ENCODE assay signal across 9 cellular contexts in the genomic region with DNA sequence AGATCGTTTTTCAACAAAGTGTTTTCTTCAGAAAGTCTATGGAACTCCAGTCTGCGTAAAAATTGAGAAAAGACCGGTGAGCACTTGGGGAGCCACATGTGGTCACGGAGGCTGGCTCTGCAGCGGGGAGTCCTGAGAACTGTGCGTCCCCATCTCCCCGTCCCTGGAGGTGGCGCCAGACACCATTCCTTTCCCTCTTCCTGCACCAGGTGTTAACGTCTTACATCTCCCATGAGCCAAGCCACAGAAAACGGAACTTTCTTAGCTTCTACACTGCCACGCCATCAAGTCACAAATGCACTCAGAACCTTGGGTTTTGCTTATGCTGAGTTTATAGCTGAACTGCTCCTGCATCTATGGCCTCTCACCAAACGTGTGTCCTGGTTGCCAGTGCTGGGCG.
DNase-seq lines count a peak whose midpoint lies in the region; ATAC-seq, FAIRE-seq and TF ChIP-seq lines count a peak whose summit lies in the region.
"Had no signal": no experiment of that assay in that cellular context is flagged by ENCODE, and none has a peak within 500 bp of the region (broad histone marks: within the 10 kb centered on the region; RNA-seq: fewer than 3 reads in every experiment).

No MANE protein-coding gene starts in this region.

- H3K27me3 ChIP-seq in breast epithelium (no peaks in the 10 kb centered on the region), SK-N-SH (ENCODE audit: insufficient read depth) (no peaks in the 10 kb centered on the region), small intestine (ENCODE audit: control insufficient read depth in 2 of 2, insufficient read depth in 2 of 2, low read length in 2 of 2) (no peaks in the 10 kb centered on the region)

- BruUV-seq in MCF 10A (replicated peaks; lab: Mats Ljungman, UMichigan): no TSS peak

- H4K20me1 ChIP-seq in SK-N-SH (ENCODE audit: insufficient read depth): no peaks in the 10 kb centered on the region

- no peaks in the 10 kb centered on the region for H3K9me3 Mint-ChIP-seq in MCF 10A (ENCODE audit: unreplicated experiment)

- TF ChIP-seq POLR2A in breast epithelium (IDR thresholded peaks at IDR 0.05): no peak

- intact Hi-C loops in MCF 10A (cut with micrococcal nuclease) (no loop called here), breast epithelium (cut with DNase I; ENCODE audit: low total_unique reads) (no loop called here)

- H2AFZ ChIP-seq in SK-N-SH (ENCODE audit: low read depth): no peak overlapping the region

- no peak overlapping the region for H3K9ac ChIP-seq in SK-N-SH

- no peak overlapping the region for H3K27ac Mint-ChIP-seq in MCF 10A (ENCODE audit: low read depth, unreplicated experiment)

- DNase-seq in MCF 10A (ENCODE audit: unreplicated experiment) (peak; percentile 73), breast epithelium (ENCODE audit: low spot score in 2 of 2) (no peak), SK-N-SH (peak; percentile 62), choroid plexus epithelial cell (ENCODE audit: low read depth) (peak; percentile 61), small intestine (peak; percentile 51), GOT3 (lab: John Stamatoyannopoulos, UW) (no peak), anterior cingulate cortex (lab: John Stamatoyannopoulos, UW) (no peak)

- H3K27ac ChIP-seq in breast epithelium (no peak overlapping the region), SK-N-SH (ENCODE audit: low read depth in 2 of 2, low read length in 1 of 2) (no peak overlapping the region), small intestine (ENCODE audit: low read depth in 1 of 2, low read length in 1 of 2) (no peak overlapping the region)

- H3K27me3 Mint-ChIP-seq in MCF 10A (ENCODE audit: insufficient read depth, unreplicated experiment): no peaks in the 10 kb centered on the region

- no peaks in the 10 kb centered on the region for H3K4me1 Mint-ChIP-seq in MCF 10A (ENCODE audit: insufficient read depth, unreplicated experiment)

- no peaks in the 10 kb centered on the region for H3K4me1 ChIP-seq in breast epithelium
- peaks cover 0 to 7% of the 10 kb centered on the region in 2 experiments; a peak in 1 of 4 replicates for H3K4me1 ChIP-seq in SK-N-SH (ENCODE audit: control insufficient read depth in 1 of 2, insufficient read depth in 2 of 2, low read depth in 1 of 2, low read length in 1 of 2)
- H3K4me1 ChIP-seq in small intestine (ENCODE audit: control insufficient read depth in 2 of 2, insufficient read depth in 1 of 2, low read depth in 1 of 2, low read length in 1 of 2): no peaks in the 10 kb centered on the region

- no peaks in the 10 kb centered on the region for H3K9me2 ChIP-seq in SK-N-SH

- H3K9me3 ChIP-seq in breast epithelium (no peaks in the 10 kb centered on the region), SK-N-SH (no peaks in the 10 kb centered on the region), small intestine (ENCODE audit: control insufficient read depth, low read depth) (no peaks in the 10 kb centered on the region)

- POLR2A ChIA-PET in MCF 10A (lab: Yijun Ruan, JAX) (interaction anchor here (0.6 kb wide), 1 partner anchor 59 kb away, joined by 3 read pairs; no protein-coding TSS in a partner anchor), SK-N-SH (lab: Yijun Ruan, JAX) (no interaction called here)

- H3K36me3 ChIP-seq in breast epithelium (no peaks in the 10 kb centered on the region), SK-N-SH (replicated peaks in 1 of 2; ENCODE audit: control insufficient read depth in 1 of 2, insufficient read depth in 2 of 2, low read length in 1 of 2) (peaks cover 9 to 35% of the 10 kb centered on the region in 2 experiments), small intestine (ENCODE audit: control insufficient read depth in 2 of 2, insufficient read depth in 2 of 2, low read length in 2 of 2) (no peaks in the 10 kb centered on the region)

- H3K79me2 ChIP-seq in SK-N-SH (ENCODE audit: insufficient read depth): 0 out of 2 replicates have a peak, but pooled peaks cover 10% of the 10 kb centered on the region

- H3K36me3 Mint-ChIP-seq in MCF 10A (ENCODE audit: insufficient read depth, unreplicated experiment): no peaks in the 10 kb centered on the region

- 86% methylated on average over 13 of the region's 13 CpGs for WGBS in SK-N-SH (ENCODE audit: low lambda C conversion rate)
- 67 to 73% (median 72%) methylated on average over 13 of the region's 13 CpGs for WGBS in small intestine, 3 donors

- TF ChIP-seq RAD21 in SK-N-SH (IDR thresholded peaks at IDR 0.05; ENCODE audit: low read length): peak; percentile 64

- H3K4me3 ChIP-seq in breast epithelium (no peak overlapping the region), SK-N-SH (ENCODE audit: low read depth in 2 of 2, low read length in 1 of 2) (no peak overlapping the region), choroid plexus epithelial cell (ENCODE audit: low read depth, low read length) (no peak overlapping the region), small intestine (ENCODE audit: low read depth in 1 of 2, low read length in 2 of 2) (no peak overlapping the region)

- no peak for TF ChIP-seq EP300 in SK-N-SH (IDR thresholded peaks at IDR 0.05; ENCODE audit: borderline replicate concordance in 1 of 2, low read depth in 1 of 2, low read length in 1 of 2)

- peak; percentile 84 for ATAC-seq in HG03175 (IDR thresholded peaks at IDR 0.05; ENCODE audit: unreplicated experiment)

- FAIRE-seq in small intestine (lab: Jason Lieb, UNC): no peak
- FAIRE-seq: endometrium had no signal

- TF ChIP-seq CTCF in MCF 10A (IDR thresholded peaks at IDR 0.05; ENCODE audit: unreplicated experiment) (peak; percentile 66), breast epithelium (IDR thresholded peaks at IDR 0.05) (no peak), SK-N-SH (IDR thresholded peaks at IDR 0.05) (peak; percentile 52), choroid plexus epithelial cell (conservative IDR thresholded peaks at IDR 0.05; ENCODE audit: low read depth, low read length) (peak; percentile 69)

- no peaks in the 10 kb centered on the region for H3F3A ChIP-seq in SK-N-SH (replicated peaks; ENCODE audit: insufficient read depth)

- no peak overlapping the region for H3K4me2 ChIP-seq in SK-N-SH

- CTCF ChIA-PET in MCF 10A (lab: Yijun Ruan, JAX) (interaction anchor here (0.6 to 4.1 kb wide), 23 partner anchors 9 to 1688 kb away, joined by 3 to 64 read pairs (median 4); no protein-coding TSS in a partner anchor), SK-N-SH (lab: Yijun Ruan, JAX) (interaction anchor here (0.8 to 1.5 kb wide), 3 partner anchors 12 to 104 kb away, joined by 3 to 5 read pairs (median 3); no protein-coding TSS in a partner anchor)

- no peak overlapping the region for H3K4me3 Mint-ChIP-seq in MCF 10A (ENCODE audit: unreplicated experiment)

TF ChIP-seq in SK-N-SH, 30 proteins besides CTCF, POLR2A, EP300 and RAD21:
- TF ChIP-seq SIN3A (IDR thresholded peaks at IDR 0.05; ENCODE audit: borderline replicate concordance, low read depth, low read length) (no peak), NFIC (IDR thresholded peaks at IDR 0.05; ENCODE audit: borderline replicate concordance) (no peak), FOXJ3 (CRISPR knock-in tag; IDR thresholded peaks at IDR 0.05) (no peak), SMC3 (IDR thresholded peaks at IDR 0.05; ENCODE audit: low read depth, low read length) (peak; percentile 32), EZH2phosphoT487 (IDR thresholded peaks at IDR 0.05; ENCODE audit: borderline replicate concordance, low read depth) (no peak), ELF1 (IDR thresholded peaks at IDR 0.05) (no peak)
- TF ChIP-seq, protein P1, sequence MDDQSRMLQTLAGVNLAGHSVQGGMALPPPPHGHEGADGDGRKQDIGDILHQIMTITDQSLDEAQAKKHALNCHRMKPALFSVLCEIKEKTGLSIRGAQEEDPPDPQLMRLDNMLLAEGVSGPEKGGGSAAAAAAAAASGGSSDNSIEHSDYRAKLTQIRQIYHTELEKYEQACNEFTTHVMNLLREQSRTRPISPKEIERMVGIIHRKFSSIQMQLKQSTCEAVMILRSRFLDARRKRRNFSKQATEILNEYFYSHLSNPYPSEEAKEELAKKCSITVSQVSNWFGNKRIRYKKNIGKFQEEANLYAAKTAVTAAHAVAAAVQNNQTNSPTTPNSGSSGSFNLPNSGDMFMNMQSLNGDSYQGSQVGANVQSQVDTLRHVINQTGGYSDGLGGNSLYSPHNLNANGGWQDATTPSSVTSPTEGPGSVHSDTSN (IDR thresholded peaks at IDR 0.05): no peak
- TF ChIP-seq, protein P2, sequence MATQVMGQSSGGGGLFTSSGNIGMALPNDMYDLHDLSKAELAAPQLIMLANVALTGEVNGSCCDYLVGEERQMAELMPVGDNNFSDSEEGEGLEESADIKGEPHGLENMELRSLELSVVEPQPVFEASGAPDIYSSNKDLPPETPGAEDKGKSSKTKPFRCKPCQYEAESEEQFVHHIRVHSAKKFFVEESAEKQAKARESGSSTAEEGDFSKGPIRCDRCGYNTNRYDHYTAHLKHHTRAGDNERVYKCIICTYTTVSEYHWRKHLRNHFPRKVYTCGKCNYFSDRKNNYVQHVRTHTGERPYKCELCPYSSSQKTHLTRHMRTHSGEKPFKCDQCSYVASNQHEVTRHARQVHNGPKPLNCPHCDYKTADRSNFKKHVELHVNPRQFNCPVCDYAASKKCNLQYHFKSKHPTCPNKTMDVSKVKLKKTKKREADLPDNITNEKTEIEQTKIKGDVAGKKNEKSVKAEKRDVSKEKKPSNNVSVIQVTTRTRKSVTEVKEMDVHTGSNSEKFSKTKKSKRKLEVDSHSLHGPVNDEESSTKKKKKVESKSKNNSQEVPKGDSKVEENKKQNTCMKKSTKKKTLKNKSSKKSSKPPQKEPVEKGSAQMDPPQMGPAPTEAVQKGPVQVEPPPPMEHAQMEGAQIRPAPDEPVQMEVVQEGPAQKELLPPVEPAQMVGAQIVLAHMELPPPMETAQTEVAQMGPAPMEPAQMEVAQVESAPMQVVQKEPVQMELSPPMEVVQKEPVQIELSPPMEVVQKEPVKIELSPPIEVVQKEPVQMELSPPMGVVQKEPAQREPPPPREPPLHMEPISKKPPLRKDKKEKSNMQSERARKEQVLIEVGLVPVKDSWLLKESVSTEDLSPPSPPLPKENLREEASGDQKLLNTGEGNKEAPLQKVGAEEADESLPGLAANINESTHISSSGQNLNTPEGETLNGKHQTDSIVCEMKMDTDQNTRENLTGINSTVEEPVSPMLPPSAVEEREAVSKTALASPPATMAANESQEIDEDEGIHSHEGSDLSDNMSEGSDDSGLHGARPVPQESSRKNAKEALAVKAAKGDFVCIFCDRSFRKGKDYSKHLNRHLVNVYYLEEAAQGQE (IDR thresholded peaks at IDR 0.05; ENCODE audit: low read depth, low read length): no peak

Comparison
In these comparisons a context has a peak if more than half of its experiments do, and no peak if none do; other contexts are left out.
1. DNase-seq: peak in MCF 10A (single experiment), SK-N-SH (single experiment), choroid plexus epithelial cell (single experiment) and small intestine (single experiment); none in breast epithelium (0 of 2), GOT3 (single experiment) and anterior cingulate cortex (0 of 58).
2. CTCF ChIP-seq: peak in MCF 10A (single experiment), SK-N-SH (single experiment) and choroid plexus epithelial cell (single experiment); none in breast epithelium (0 of 3).